15 cellular contexts compared by ENCODE assay signal in genomic region chr4:10587296-10587695, GRCh38.
DNase-seq lines count a peak whose midpoint lies in the region; ATAC-seq, FAIRE-seq and TF ChIP-seq lines count a peak whose summit lies in the region.
"Had no signal": no experiment of that assay in that cellular context is flagged by ENCODE, and none has a peak within 500 bp of the region (broad histone marks: within the 10 kb centered on the region; RNA-seq: fewer than 3 reads in every experiment).

No MANE protein-coding gene starts in this region.

- peak; percentile 5 for FAIRE-seq in astrocyte (lab: Jason Lieb, UNC)
- FAIRE-seq: A204.1 had no signal

- DNase-seq in IMR-90 (no peak), astrocyte (ENCODE audit: low read depth) (no peak), HK-2 (ENCODE audit: unreplicated experiment) (no peak), activated T-cell treated with anti-CD3 and anti-CD28 coated beads for 4 hours (no peak)
- DNase-seq in natural killer cell treated with Interleukin-12 subunit alpha and Interleukin-12 subunit beta and Interleukin-15 and Interleukin-18, amount 100 ng/mL, for 72 hours (ENCODE audit: low spot score) = no peak
- DNase-seq in stimulated activated CD4-positive, alpha-beta T cell treated with anti-CD3 and anti-CD28 coated beads, Interleukin-2, amount 100 ng/mL, for 24 hours = no peak
- DNase-seq: BE2C, Caco-2, GF-D8, GM23248, H7 had no signal

- 100% methylated on average over 1 of the region's 12 CpGs; no CpG with 5 or more reads in 1 of the 2 experiments for WGBS in IMR-90 (ENCODE audit: extremely low coverage in 2 of 2, insufficient read length in 1 of 2), 2 experiments

- H2BK15ac ChIP-seq in IMR-90 (ENCODE audit: low read depth, low read length) = no peak overlapping the region

- H2BK120ac ChIP-seq in IMR-90 (ENCODE audit: low read depth, low read length) = no peak overlapping the region

- no peaks in the 10 kb centered on the region for H3K36me3 ChIP-seq in BLaER1 treated with 17β-estradiol and CSF1 and Interleukin-3, amounts not matched to agents 10 nM and 100 nM
- H3K36me3 ChIP-seq in IMR-90 (ENCODE audit: control insufficient read depth, insufficient read depth, low read length) (no peaks in the 10 kb centered on the region), astrocyte (ENCODE audit: insufficient read depth, low read length) (no peaks in the 10 kb centered on the region)
- H3K36me3 ChIP-seq: BE2C had no signal

- H3K27ac Mint-ChIP-seq in astrocyte (ENCODE audit: unreplicated experiment) = no peak overlapping the region
- peak overlapping the region in 1 of 2 donors; percentile 63 for H3K27ac Mint-ChIP-seq in natural killer cell treated with Interleukin-12 subunit alpha and Interleukin-12 subunit beta and Interleukin-15 and Interleukin-18, amount 100 ng/mL, for 72 hours

- no peaks in the 10 kb centered on the region for H3K27me3 ChIP-seq in BLaER1 treated with 17β-estradiol and CSF1 and Interleukin-3, amounts not matched to agents 10 nM and 100 nM
- H3K27me3 ChIP-seq in IMR-90 (ENCODE audit: control insufficient read depth, insufficient read depth, low read length) (no peaks in the 10 kb centered on the region), astrocyte (ENCODE audit: insufficient read depth, low read length) (no peaks in the 10 kb centered on the region)
- H3K27me3 ChIP-seq: BE2C had no signal

- no peaks in the 10 kb centered on the region for H3K9me3 ChIP-seq in BLaER1 treated with 17β-estradiol and CSF1 and Interleukin-3, amounts not matched to agents 10 nM and 100 nM (replicated peaks in 1 of 11)
- no peaks in the 10 kb centered on the region for H3K9me3 ChIP-seq in IMR-90 (ENCODE audit: control insufficient read depth, insufficient read depth, low read length)
- H3K9me3 ChIP-seq in astrocyte (ENCODE audit: insufficient read depth, low read depth, low read length) = no peaks in the 10 kb centered on the region
- H3K9me3 ChIP-seq: BE2C, Caco-2 had no signal

- POLR2A ChIA-PET in IMR-90 (lab: Charles Lee; ENCODE audit: unreplicated experiment) = no interaction called here

- H3K9ac ChIP-seq in BLaER1 treated with 17β-estradiol and CSF1 and Interleukin-3, amounts not matched to agents 10 nM and 100 nM = no peak overlapping the region
- H3K9ac ChIP-seq in IMR-90 (ENCODE audit: low read depth, low read length) (no peak overlapping the region), astrocyte (ENCODE audit: low read length) (no peak overlapping the region)
- H3K9ac ChIP-seq: GM23248 had no signal

- no peak overlapping the region for H2AFZ ChIP-seq in IMR-90 (replicated peaks; ENCODE audit: low read length, poor library complexity)
- no peak overlapping the region for H2AFZ ChIP-seq in astrocyte (ENCODE audit: low read depth, low read length)
- H2AFZ ChIP-seq: GM23248 had no signal

- no peak overlapping the region for H2AK9ac ChIP-seq in IMR-90 (replicated peaks; ENCODE audit: low read depth, low read length, poor library complexity)

- no peak overlapping the region for H2BK20ac ChIP-seq in IMR-90 (ENCODE audit: low read depth, low read length)

- in situ Hi-C loops in IMR-90 (cut with MboI; ENCODE audit: low sequenced_read_pairs) = loop anchor here (10.0 to 25.0 kb wide), 2 partner anchors 225 to 1128 kb away; no protein-coding TSS in a partner anchor

- H3K79me1 ChIP-seq in IMR-90 (ENCODE audit: low read depth in 1 of 2, low read length in 2 of 2) = no peaks in the 10 kb centered on the region

- no peaks in the 10 kb centered on the region for H3K9me3 Mint-ChIP-seq in astrocyte (ENCODE audit: unreplicated experiment)
- H3K9me3 Mint-ChIP-seq in natural killer cell treated with Interleukin-12 subunit alpha and Interleukin-12 subunit beta and Interleukin-15 and Interleukin-18, amount 100 ng/mL, for 72 hours = no peaks in the 10 kb centered on the region
- H3K9me3 Mint-ChIP-seq: CD8-positive, alpha-beta memory T cell had no signal

- peaks cover 7% of the 10 kb centered on the region; the same call in 1 of the 2 replicates for H3K9me1 ChIP-seq in IMR-90 (ENCODE audit: insufficient read depth, low read length)

- H2AK5ac ChIP-seq in IMR-90 (ENCODE audit: low read depth, low read length) = 0 out of 2 replicates have a peak overlapping the region, but pooled peaks have one; percentile 18

- no peak overlapping the region for H3K14ac ChIP-seq in IMR-90 (replicated peaks; ENCODE audit: low read depth, low read length)

- TF ChIP-seq POLR2A in IMR-90 (IDR thresholded peaks at IDR 0.05; ENCODE audit: low read depth, low read length) = no peak

- CTCF ChIA-PET in IMR-90 (lab: Yijun Ruan, JAX) = no interaction called here

- no TSS peak for BruUV-seq in IMR-90 (replicated peaks; lab: Mats Ljungman, UMichigan)

- peaks cover 25 to 60% (median 52%) of the 10 kb centered on the region in 10 experiments for H3K4me1 ChIP-seq in BLaER1 treated with 17β-estradiol and CSF1 and Interleukin-3, amounts not matched to agents 10 nM and 100 nM
- H3K4me1 ChIP-seq in IMR-90 (ENCODE audit: control insufficient read depth, insufficient read depth, low read length) (peaks cover 3% of the 10 kb centered on the region; the same call in 1 of the 2 replicates), astrocyte (ENCODE audit: insufficient read depth, low read length) (peaks cover 40% of the 10 kb centered on the region)
- H3K4me1 ChIP-seq: BE2C had no signal

- H3K36me3 Mint-ChIP-seq in astrocyte (ENCODE audit: low read depth, unreplicated experiment) = no peaks in the 10 kb centered on the region
- no peaks in the 10 kb centered on the region for H3K36me3 Mint-ChIP-seq in natural killer cell treated with Interleukin-12 subunit alpha and Interleukin-12 subunit beta and Interleukin-15 and Interleukin-18, amount 100 ng/mL, for 72 hours
- H3K36me3 Mint-ChIP-seq: CD8-positive, alpha-beta memory T cell had no signal

- intact Hi-C loops in IMR-90 (cut with micrococcal nuclease) = loop anchor here (10.0 kb wide), 1 partner anchor 1038 kb away; no protein-coding TSS in a partner anchor

- H3K4me1 Mint-ChIP-seq in astrocyte (ENCODE audit: low read depth, unreplicated experiment) = peaks cover 8% of the 10 kb centered on the region
- peaks cover 37 to 39% of the 10 kb centered on the region in 2 donors for H3K4me1 Mint-ChIP-seq in natural killer cell treated with Interleukin-12 subunit alpha and Interleukin-12 subunit beta and Interleukin-15 and Interleukin-18, amount 100 ng/mL, for 72 hours (ENCODE audit: low read depth in 2 of 2)

- H3K79me2 ChIP-seq in astrocyte (ENCODE audit: insufficient read depth, low read length) = no peaks in the 10 kb centered on the region

- no peaks in the 10 kb centered on the region for H4K20me1 ChIP-seq in BLaER1 treated with 17β-estradiol and CSF1 and Interleukin-3, amounts not matched to agents 10 nM and 100 nM
- H4K20me1 ChIP-seq in IMR-90 (ENCODE audit: insufficient read depth, low read length) = no peaks in the 10 kb centered on the region
- no peaks in the 10 kb centered on the region for H4K20me1 ChIP-seq in astrocyte (ENCODE audit: insufficient read depth, low read length)

- no peak overlapping the region for H4K5ac ChIP-seq in IMR-90 (ENCODE audit: low read depth, low read length)

- peak overlapping the region in 2 of 11 experiments; percentile 38 to 60; a peak in 5 of 22 replicates for H3K27ac ChIP-seq in BLaER1 treated with 17β-estradiol and CSF1 and Interleukin-3, amounts not matched to agents 10 nM and 100 nM
- H3K27ac ChIP-seq in IMR-90 (ENCODE audit: insufficient read depth, low read length) = no peak overlapping the region
- no peak overlapping the region for H3K27ac ChIP-seq in astrocyte (ENCODE audit: low read depth, low read length)
- H3K27ac ChIP-seq: GM23248 had no signal

- H3K18ac ChIP-seq in IMR-90 (ENCODE audit: low read depth, low read length) = no peak overlapping the region

- no peak overlapping the region for H3K4me3 ChIP-seq in BLaER1 treated with 17β-estradiol and CSF1 and Interleukin-3, amounts not matched to agents 10 nM and 100 nM
- H3K4me3 ChIP-seq in IMR-90 (ENCODE audit: insufficient read depth, low read depth, low read length) (no peak overlapping the region), astrocyte (ENCODE audit: insufficient read depth, low read depth, low read length) (no peak overlapping the region)
- H3K4me3 ChIP-seq: GM23248 had no signal

- no peak overlapping the region for H3K4ac ChIP-seq in IMR-90 (ENCODE audit: low read depth, low read length)

- no peak overlapping the region for H4K8ac ChIP-seq in IMR-90 (ENCODE audit: low read depth in 2 of 2, low read length in 2 of 2)

- TF ChIP-seq CTCF in IMR-90 (conservative IDR thresholded peaks at IDR 0.05; ENCODE audit: low read depth, low read length) = no peak
- TF ChIP-seq CTCF in astrocyte (IDR thresholded peaks at IDR 0.05; ENCODE audit: insufficient read depth, low read depth, low read length) = no peak

- dilution Hi-C loops in IMR-90 (cut with HindIII; ENCODE audit: low sequenced_read_pairs, unreplicated experiment) = no loop called here

- H3K23ac ChIP-seq in IMR-90 (ENCODE audit: low read depth, low read length) = no peak overlapping the region

- no peak overlapping the region for H4K91ac ChIP-seq in IMR-90 (ENCODE audit: insufficient read depth, low read depth, low read length)

- no peak overlapping the region for H3K4me3 Mint-ChIP-seq in astrocyte (ENCODE audit: unreplicated experiment)
- peak overlapping the region; percentile 54 for H3K4me3 Mint-ChIP-seq in natural killer cell treated with Interleukin-12 subunit alpha and Interleukin-12 subunit beta and Interleukin-15 and Interleukin-18, amount 100 ng/mL, for 72 hours

- no peak overlapping the region for H2BK5ac ChIP-seq in IMR-90 (ENCODE audit: low read depth, low read length, poor library complexity, severe bottlenecking)

- peak overlapping the region in 10 of 11 experiments; percentile 15 to 65 (median 56); a peak in 19 of 22 replicates for H3K4me2 ChIP-seq in BLaER1 treated with 17β-estradiol and CSF1 and Interleukin-3, amounts not matched to agents 10 nM and 100 nM
- no peak overlapping the region for H3K4me2 ChIP-seq in IMR-90 (ENCODE audit: low read depth, low read length)
- no peak overlapping the region for H3K4me2 ChIP-seq in astrocyte (ENCODE audit: low read length)

- H3K56ac ChIP-seq in IMR-90 (ENCODE audit: extremely low read depth, insufficient read depth, low read length) = no peak overlapping the region

- ATAC-seq in IMR-90 (ENCODE audit: low read depth) (no peak), HG02588 (IDR thresholded peaks at IDR 0.05; ENCODE audit: unreplicated experiment) (no peak)
- ATAC-seq in natural killer cell treated with Interleukin-12 subunit alpha and Interleukin-12 subunit beta and Interleukin-15 and Interleukin-18, amount 100 ng/mL, for 72 hours = no peak

- H3K27me3 Mint-ChIP-seq in astrocyte (ENCODE audit: low read depth, unreplicated experiment) = peaks cover 2% of the 10 kb centered on the region
- peaks cover 0 to 4% of the 10 kb centered on the region in 2 donors for H3K27me3 Mint-ChIP-seq in natural killer cell treated with Interleukin-12 subunit alpha and Interleukin-12 subunit beta and Interleukin-15 and Interleukin-18, amount 100 ng/mL, for 72 hours

- TF ChIP-seq RAD21 in IMR-90 (IDR thresholded peaks at IDR 0.05; ENCODE audit: low read length) = no peak

TF ChIP-seq in IMR-90, 13 proteins besides CTCF, POLR2A, EP300 and RAD21:
- no peak for TF ChIP-seq SMC3 (IDR thresholded peaks at IDR 0.05; ENCODE audit: low read depth, low read length)
- no peak for TF ChIP-seq RCOR1 (IDR thresholded peaks at IDR 0.05; ENCODE audit: insufficient replicate concordance, low read length)
- no peak for TF ChIP-seq BHLHE40 (IDR thresholded peaks at IDR 0.05; ENCODE audit: low read depth, low read length)

Comparison
In these comparisons a context has a peak if more than half of its experiments do, and no peak if none do; other contexts are left out.
1. H3K4me2 ChIP-seq: peak in BLaER1 treated with 17β-estradiol and CSF1 and Interleukin-3, amounts not matched to agents 10 nM and 100 nM (10 of 11); none in IMR-90 (single experiment) and astrocyte (single experiment).